Comparison of ENCODE assay signal across 8 cellular contexts in genomic region chr20:20711413-20711812, GRCh38. TPM values are rescaled to one million over a fixed set of nuclear protein-coding genes. Genes with fewer than 3 reads are reported as not detected.
DNase-seq lines count a peak whose midpoint lies in the region; ATAC-seq, FAIRE-seq and TF ChIP-seq lines count a peak whose summit lies in the region.

No MANE protein-coding gene starts in this region.

- H3K4me3 ChIP-seq in keratinocyte (ENCODE audit: control insufficient read depth in 2 of 3, extremely low read depth in 1 of 3, insufficient read depth in 2 of 3, low read depth in 1 of 3, low read length in 3 of 3) (peak overlapping the region; percentile 66 to 90 (median 89)), stomach (peak overlapping the region; percentile 76 to 99 (median 96))

- peaks cover 15 to 29% (median 21%) of the 10 kb centered on the region in 3 donors for H3K4me1 Mint-ChIP-seq in IgD-negative memory B cell

- no peaks in the 10 kb centered on the region for H3K36me3 ChIP-seq in keratinocyte (ENCODE audit: control insufficient read depth in 2 of 2, extremely low read depth in 1 of 2, insufficient read depth in 2 of 2, low read length in 2 of 2)
- no peaks in the 10 kb centered on the region for H3K36me3 ChIP-seq in stomach

- H3K79me2 ChIP-seq in keratinocyte (ENCODE audit: control insufficient read depth, insufficient read depth, low read length), result peaks cover 9% of the 10 kb centered on the region

- H3K36me3 Mint-ChIP-seq in IgD-negative memory B cell, result peaks cover 9% of the 10 kb centered on the region

- no peak for FAIRE-seq in keratinocyte (lab: Jason Lieb, UNC)

- peak; percentile 50 for DNase-seq in COLO668 (lab: John Stamatoyannopoulos, UW; ENCODE audit: unreplicated experiment)
- peak; percentile 15 for DNase-seq in activated effector memory CD4-positive, alpha-beta T cell treated with Interleukin-2 at 50 U/mL for 16 hours
- no peak for DNase-seq in keratinocyte (ENCODE audit: low read depth, low spot score)
- no peak for DNase-seq in stomach
- DNase-seq in NCI-H1092 (lab: John Stamatoyannopoulos, UW), result no peak

- H3K9me3 ChIP-seq in keratinocyte (ENCODE audit: control insufficient read depth, low read depth, low read length) (no peaks in the 10 kb centered on the region), stomach (no peaks in the 10 kb centered on the region)

- no peaks in the 10 kb centered on the region for H3K9me1 ChIP-seq in keratinocyte (ENCODE audit: control insufficient read depth, extremely low read depth, insufficient read depth, low read length)

- TF ChIP-seq EP300 in stomach (IDR thresholded peaks at IDR 0.05), result no peak

- ATAC-seq in GM19351 (IDR thresholded peaks at IDR 0.05; ENCODE audit: unreplicated experiment) (no peak), HG02870 (IDR thresholded peaks at IDR 0.05; ENCODE audit: unreplicated experiment) (no peak)

- H2AFZ ChIP-seq in keratinocyte (ENCODE audit: control insufficient read depth, low read length), result peak overlapping the region; percentile 81

- H3K4me1 ChIP-seq in keratinocyte (ENCODE audit: control insufficient read depth, extremely low read depth, insufficient read depth, low read length) (peaks cover 17% of the 10 kb centered on the region), stomach (peaks cover 11 to 60% (median 49%) of the 10 kb centered on the region in 4 donors)

- H3K27ac ChIP-seq in keratinocyte (ENCODE audit: control insufficient read depth, insufficient read depth, low read length) (peak overlapping the region; percentile 63), stomach (peak overlapping the region; percentile 93 to 98 (median 95))

- intact Hi-C loops in stomach (cut with DNase I; ENCODE audit: low total_unique reads), result no loop called here

- peak overlapping the region; percentile 76 for H3K9ac ChIP-seq in keratinocyte (ENCODE audit: control insufficient read depth, extremely low read depth, insufficient read depth, low read length)

- no peaks in the 10 kb centered on the region for H4K20me1 ChIP-seq in keratinocyte (ENCODE audit: control insufficient read depth, extremely low read depth, insufficient read depth, low read length)

- dilution Hi-C loops in keratinocyte (cut with MboI; ENCODE audit: extremely low pct_ligation_motif_present, low sequenced_read_pairs), result no loop called here

- no peaks in the 10 kb centered on the region for H3K27me3 ChIP-seq in keratinocyte (ENCODE audit: control insufficient read depth, extremely low read depth, insufficient read depth, low read length)
- H3K27me3 ChIP-seq in stomach, result no peaks in the 10 kb centered on the region

- H3K4me3 Mint-ChIP-seq in IgD-negative memory B cell, result peak overlapping the region; percentile 89 to 99 (median 94)

- peak overlapping the region; percentile 54 to 88 (median 80) for H3K27ac Mint-ChIP-seq in IgD-negative memory B cell

- peaks cover 2% of the 10 kb centered on the region for H3K27me3 Mint-ChIP-seq in IgD-negative memory B cell

- no peaks in the 10 kb centered on the region for H3K9me3 Mint-ChIP-seq in IgD-negative memory B cell

- no peak for TF ChIP-seq POLR2A in stomach (IDR thresholded peaks at IDR 0.05)

- no peak for TF ChIP-seq CTCF in keratinocyte (optimal IDR thresholded peaks at IDR 0.05 in 1 of 3, IDR thresholded peaks at IDR 0.05 in 1 of 3, conservative IDR thresholded peaks at IDR 0.05 in 1 of 3; ENCODE audit: extremely low read depth in 1 of 3, insufficient read depth in 2 of 3, low read length in 3 of 3)
- TF ChIP-seq CTCF in stomach (IDR thresholded peaks at IDR 0.05), result no peak

- peak overlapping the region; percentile 91 for H3K4me2 ChIP-seq in keratinocyte (ENCODE audit: control insufficient read depth, extremely low read depth, insufficient read depth, low read depth, low read length)

- 15 to 37% (median 17%) methylated on average over 3 of the region's 3 CpGs for WGBS in stomach, 5 donors

RNA-seq across cellular contexts. Expression of gene RALGAPA2, which starts 1.0 kb away (rescaled TPM):
- polyA plus RNA-seq in IgD-negative memory B cell, result 5.4 TPM
- polyA plus RNA-seq in keratinocyte, result 2.6 to 3.2 TPM (median 3.0 TPM) in 3 replicates
- 10.4 TPM for polyA plus RNA-seq in keratinocyte (2011; ENCODE audit: low read depth)
- 2.1 and 4.0 TPM in 2 replicates for polyA plus RNA-seq in keratinocyte (2011; cell fraction: cytosol; rRNA removed)
- 8.7 and 10.0 TPM in 2 replicates for polyA plus RNA-seq in keratinocyte (2011; cell fraction: nucleus; rRNA removed)
- polyA plus RNA-seq in keratinocyte (2012; ENCODE audit: low replicate concordance), result 3.8 and 10.7 TPM in 2 replicates
- 9.4 to 12.0 TPM (median 10.0 TPM) in 3 replicates for polyA minus RNA-seq in keratinocyte
- 4.0 TPM for polyA minus RNA-seq in keratinocyte (2011; cell fraction: cytosol; rRNA and poly(A)+ RNA removed)
- polyA minus RNA-seq in keratinocyte (2011; cell fraction: nucleus; rRNA and poly(A)+ RNA removed), result 15.0 and 28.2 TPM in 2 replicates
- total RNA-seq in stomach, result 100 to 1,000 TPM in 2 of 5 donors, 10 to 100 TPM in 3; 37.1 to 159 (median 71.2) TPM
- polyA plus RNA-seq in stomach, result 10 to 100 TPM in 1 of 3 donors, 1 to 10 TPM in 2; 4.3 to 12.1 (median 8.6) TPM

Comparison
In these comparisons a context has a peak if more than half of its experiments do, and no peak if none do; other contexts are left out.
1. DNase-seq: peak in COLO668 (single experiment) and activated effector memory CD4-positive, alpha-beta T cell treated with Interleukin-2 at 50 U/mL for 16 hours (single experiment); none in keratinocyte (single experiment), stomach (single experiment) and NCI-H1092 (single experiment).